Comparison of ENCODE assay signal across 24 cellular contexts in genomic region chr6:136975089-136975715, GRCh38. TPM values are rescaled to one million over a fixed set of nuclear protein-coding genes. Genes with fewer than 3 reads are reported as not detected.
"Had no signal": no experiment of that assay in that cellular context is flagged by ENCODE, and none has a peak within 500 bp of the region (broad histone marks: within the 10 kb centered on the region; RNA-seq: fewer than 3 reads in every experiment).

No MANE protein-coding gene starts in this region.

- DNase-seq: activated CD4-positive, alpha-beta memory T cell treated with anti-CD3 and anti-CD28 coated beads for 36 hours; activated CD4-positive, alpha-beta T cell treated with anti-CD3 and anti-CD28 coated beads for 1 hour; activated CD8-positive, alpha-beta memory T cell treated with anti-CD3 and anti-CD28 coated beads, Interleukin-2, amount 10 ng/mL, durations not matched to agents 7 days and 5 days; activated effector memory CD4-positive, alpha-beta T cell treated with Interleukin-2 at 50 U/mL for 16 hours; activated naive CD4-positive, alpha-beta T cell treated with anti-CD3 and anti-CD28 coated beads, Interleukin-2, amount 50 U/mL, for 16 hours; activated T-cell treated with anti-CD3 and anti-CD28 coated beads, Interleukin-2, amount 50 U/mL, for 1 hour; dermis blood vessel endothelial cell; effector memory CD8-positive, alpha-beta T cell; foreskin melanocyte; nucleus accumbens; posterior cingulate gyrus; retina; stimulated activated CD4-positive, alpha-beta T cell treated with anti-CD3 and anti-CD28 coated beads, Interleukin-4, amount 100 ng/mL, for 1 hour; stimulated activated naive CD4-positive, alpha-beta T cell treated with Interleukin-2 at 50 U/mL for 16 hours; substantia nigra had no signal

- H3K9me3 ChIP-seq: tibial nerve, vagina had no signal

- H3K36me3 ChIP-seq: tibial nerve, vagina had no signal

- H3K27me3 ChIP-seq: vagina had no signal

- H3K4me1 ChIP-seq: tibial nerve, vagina had no signal

- H3K4me3 ChIP-seq: tibial nerve, vagina had no signal

- ATAC-seq: activated CD8-positive, alpha-beta memory T cell treated with anti-CD3 and anti-CD28 coated beads, Interleukin-2, amount 10 ng/mL, durations not matched to agents 7 days and 5 days; effector memory CD8-positive, alpha-beta T cell had no signal

- FAIRE-seq: astrocyte, bronchial epithelial cell had no signal

- H3K27ac ChIP-seq: tibial nerve, vagina had no signal

RNA-seq across cellular contexts. Expression of gene SLC35D3, which starts 53.1 kb away (rescaled TPM):
- total RNA-seq: activated CD4-positive, alpha-beta memory T cell treated with anti-CD3 and anti-CD28 coated beads for 36 hours; activated CD8-positive, alpha-beta memory T cell treated with anti-CD3 and anti-CD28 coated beads, Interleukin-2, amount 10 ng/mL, durations not matched to agents 7 days and 5 days; astrocyte; bronchial epithelial cell; dermis blood vessel endothelial cell; fibroblast of lung; kidney epithelial cell; mesenteric fat pad; skeletal muscle tissue; tibial nerve; vagina had no signal
- polyA plus RNA-seq: fibroblast of lung, liver had no signal
